10 cellular contexts compared by ENCODE assay signal in genomic region chr11:1304376-1304775, GRCh38. TPM values are rescaled to one million over a fixed set of nuclear protein-coding genes. Genes with fewer than 3 reads are reported as not detected.
DNase-seq lines count a peak whose midpoint lies in the region; ATAC-seq and TF ChIP-seq lines count a peak whose summit lies in the region.
"Had no signal": no experiment of that assay in that cellular context is flagged by ENCODE, and none has a peak within 500 bp of the region (broad histone marks: within the 10 kb centered on the region; RNA-seq: fewer than 3 reads in every experiment).

No MANE protein-coding gene starts in this region.

- no peak for ATAC-seq in GM19324 (IDR thresholded peaks at IDR 0.05; ENCODE audit: low FRiP score, unreplicated experiment)
- no peak for ATAC-seq in natural killer cell treated with Interleukin-12 subunit alpha and Interleukin-12 subunit beta and Interleukin-15 and Interleukin-18, amount 100 ng/mL, for 72 hours

- WGBS in esophagus muscularis mucosa: 56% methylated on average over 14 of the region's 14 CpGs

- intact Hi-C loops in PC-9 (cut with micrococcal nuclease; ENCODE audit: unreplicated experiment) (no loop called here), esophagus muscularis mucosa (cut with DNase I) (no loop called here)

- H4K20me1 ChIP-seq in PC-9 (ENCODE audit: insufficient read depth): peaks cover 7% of the 10 kb centered on the region; the same call in 1 of the 2 replicates

- 0 out of 2 replicates have a peak overlapping the region, but pooled peaks have one; percentile 26 for H3K4me2 ChIP-seq in PC-9

- H3K4me3 Mint-ChIP-seq in osteocyte (ENCODE audit: unreplicated experiment): no peak overlapping the region
- H3K4me3 Mint-ChIP-seq in natural killer cell treated with Interleukin-12 subunit alpha and Interleukin-12 subunit beta and Interleukin-15 and Interleukin-18, amount 100 ng/mL, for 72 hours: no peak overlapping the region

- peaks cover 52% of the 10 kb centered on the region for H3K4me1 Mint-ChIP-seq in osteocyte (ENCODE audit: unreplicated experiment)
- H3K4me1 Mint-ChIP-seq in natural killer cell treated with Interleukin-12 subunit alpha and Interleukin-12 subunit beta and Interleukin-15 and Interleukin-18, amount 100 ng/mL, for 72 hours (ENCODE audit: low read depth in 2 of 2): peaks cover 26 to 31% of the 10 kb centered on the region in 2 donors

- H3K27ac ChIP-seq in AG04450 (ENCODE audit: low read depth, low read length) (peak overlapping the region; percentile 47), PC-9 (no peak overlapping the region), esophagus muscularis mucosa (replicated peaks in 1 of 4) (peak overlapping the region; percentile 72 to 95 (median 80))

- TF ChIP-seq POLR2A in esophagus muscularis mucosa (IDR thresholded peaks at IDR 0.05; ENCODE audit: low read depth): no peak

- no TSS peak for BruUV-seq in PC-9 (replicated peaks; lab: Mats Ljungman, UMichigan)

- POLR2A ChIA-PET in AG04450 (lab: Yijun Ruan, JAX) (no interaction called here), PC-9 (lab: Charles Lee; ENCODE audit: unreplicated experiment) (no interaction called here)

- H3K9me3 Mint-ChIP-seq in osteocyte (ENCODE audit: unreplicated experiment): no peaks in the 10 kb centered on the region
- no peaks in the 10 kb centered on the region for H3K9me3 Mint-ChIP-seq in natural killer cell treated with Interleukin-12 subunit alpha and Interleukin-12 subunit beta and Interleukin-15 and Interleukin-18, amount 100 ng/mL, for 72 hours

- no peak overlapping the region for H2AFZ ChIP-seq in PC-9

- TF ChIP-seq EP300 in esophagus muscularis mucosa (IDR thresholded peaks at IDR 0.05): no peak

- DNase-seq in AG04450 (ENCODE audit: low read depth, low spot score) (no peak), PC-9 (no peak), esophagus muscularis mucosa (ENCODE audit: extremely low spot score) (peak; percentile 81), osteocyte (ENCODE audit: extremely low spot score, unreplicated experiment) (peak; percentile 67), NCI-H1694 treated with DMSO at 0.1 percent for 48 hours (lab: John Stamatoyannopoulos, UW) (no peak), midbrain (lab: John Stamatoyannopoulos, UW) (no peak)
- DNase-seq in natural killer cell treated with Interleukin-12 subunit alpha and Interleukin-12 subunit beta and Interleukin-15 and Interleukin-18, amount 100 ng/mL, for 72 hours (ENCODE audit: low spot score): no peak
- DNase-seq: CD4-positive, CD25-positive, alpha-beta regulatory T cell; NCI-H146 had no signal

- no peak for TF ChIP-seq CTCF in AG04450 (IDR thresholded peaks at IDR 0.05; ENCODE audit: low read depth, low read length)
- no peak for TF ChIP-seq CTCF in PC-9 (conservative IDR thresholded peaks at IDR 0.05)
- TF ChIP-seq CTCF in esophagus muscularis mucosa (IDR thresholded peaks at IDR 0.05): no peak
- TF ChIP-seq CTCF in osteocyte (IDR thresholded peaks at IDR 0.05): no peak

- peaks cover 19% of the 10 kb centered on the region for H3K4me1 ChIP-seq in PC-9 (replicated peaks; ENCODE audit: insufficient read depth)
- peaks cover 64 to 98% (median 94%) of the 10 kb centered on the region in 4 donors for H3K4me1 ChIP-seq in esophagus muscularis mucosa

- no peaks in the 10 kb centered on the region for H3K27me3 Mint-ChIP-seq in osteocyte (ENCODE audit: unreplicated experiment)
- H3K27me3 Mint-ChIP-seq in natural killer cell treated with Interleukin-12 subunit alpha and Interleukin-12 subunit beta and Interleukin-15 and Interleukin-18, amount 100 ng/mL, for 72 hours: no peaks in the 10 kb centered on the region
- H3K27me3 Mint-ChIP-seq: CD4-positive, CD25-positive, alpha-beta regulatory T cell had no signal

- peaks cover 57% of the 10 kb centered on the region for H3K79me2 ChIP-seq in PC-9 (ENCODE audit: low read depth)

- H3K9me2 ChIP-seq in PC-9 (ENCODE audit: insufficient read depth): no peaks in the 10 kb centered on the region

- CTCF ChIA-PET in AG04450 (lab: Charles Lee) (interaction anchor here (1.0 kb wide), 1 partner anchor 211 kb away, joined by 3 read pairs; no protein-coding TSS in a partner anchor), PC-9 (lab: Charles Lee) (no interaction called here)

- H3K36me3 Mint-ChIP-seq in osteocyte (ENCODE audit: unreplicated experiment): no peaks in the 10 kb centered on the region
- H3K36me3 Mint-ChIP-seq in natural killer cell treated with Interleukin-12 subunit alpha and Interleukin-12 subunit beta and Interleukin-15 and Interleukin-18, amount 100 ng/mL, for 72 hours: no peaks in the 10 kb centered on the region

- peaks cover 5% of the 10 kb centered on the region; the same call in 1 of the 2 replicates for H3F3A ChIP-seq in PC-9 (ENCODE audit: insufficient read depth, low read depth)

- no peaks in the 10 kb centered on the region for H3K27me3 ChIP-seq in AG04450 (ENCODE audit: control insufficient read depth, insufficient read depth, low read length)
- no peaks in the 10 kb centered on the region for H3K27me3 ChIP-seq in PC-9 (ENCODE audit: insufficient read depth, low read depth)
- H3K27me3 ChIP-seq in esophagus muscularis mucosa: no peaks in the 10 kb centered on the region

- H3K4me3 ChIP-seq in AG04450 (ENCODE audit: low read depth, low read length): no peak overlapping the region
- no peak overlapping the region for H3K4me3 ChIP-seq in PC-9
- peak overlapping the region in 3 of 4 donors; percentile 7 to 24 (median 12) for H3K4me3 ChIP-seq in esophagus muscularis mucosa

- H3K36me3 ChIP-seq in PC-9 (ENCODE audit: low read depth): no peaks in the 10 kb centered on the region
- peaks cover 0 to 16% (median 11%) of the 10 kb centered on the region in 4 donors for H3K36me3 ChIP-seq in esophagus muscularis mucosa

- peaks cover 7% of the 10 kb centered on the region; the same call in 1 of the 2 replicates for H3K9me3 ChIP-seq in AG04450 (ENCODE audit: control insufficient read depth, insufficient read depth, low read length)
- H3K9me3 ChIP-seq in PC-9 (ENCODE audit: insufficient read depth, low read depth): no peaks in the 10 kb centered on the region
- no peaks in the 10 kb centered on the region for H3K9me3 ChIP-seq in esophagus muscularis mucosa

- H3K27ac Mint-ChIP-seq in osteocyte (ENCODE audit: unreplicated experiment): peak overlapping the region; percentile 59
- H3K27ac Mint-ChIP-seq in natural killer cell treated with Interleukin-12 subunit alpha and Interleukin-12 subunit beta and Interleukin-15 and Interleukin-18, amount 100 ng/mL, for 72 hours: no peak overlapping the region

RNA-seq across cellular contexts. Expression of gene TOLLIP, which starts 5.1 kb away (rescaled TPM):
- 24.3 and 27.2 TPM in 2 replicates for polyA plus RNA-seq in AG04450 (2011; rRNA removed)
- polyA minus RNA-seq in AG04450 (2011; rRNA and poly(A)+ RNA removed): 29.0 and 34.9 TPM in 2 replicates
- 29.5 and 35.8 TPM in 2 replicates for total RNA-seq in PC-9 (2021)
- total RNA-seq in esophagus muscularis mucosa: 10 to 100 TPM; 33.2 to 71.6 (median 58.6) TPM
- total RNA-seq in osteocyte: 63.2 and 71.6 TPM in 2 replicates
- 10 to 100 TPM; 53.2 to 56.4 TPM for total RNA-seq in natural killer cell treated with Interleukin-12 subunit alpha and Interleukin-12 subunit beta and Interleukin-15 and Interleukin-18, amount 100 ng/mL, for 72 hours

Comparison
In these comparisons a context has a peak if more than half of its experiments do, and no peak if none do; other contexts are left out.
1. DNase-seq: peak in esophagus muscularis mucosa (single experiment) and osteocyte (single experiment); none in AG04450 (single experiment), PC-9 (0 of 2), natural killer cell treated with Interleukin-12 subunit alpha and Interleukin-12 subunit beta and Interleukin-15 and Interleukin-18, amount 100 ng/mL, for 72 hours (single experiment), NCI-H1694 treated with DMSO at 0.1 percent for 48 hours (single experiment) and midbrain (single experiment).
2. H3K4me3 ChIP-seq: peak in esophagus muscularis mucosa (3 of 4); none in AG04450 (single experiment) and PC-9 (single experiment).